Comparison of ENCODE assay signal across 8 cellular contexts in genomic region chr11:130315354-130315970, GRCh38. TPM values are rescaled to one million over a fixed set of nuclear protein-coding genes. Genes with fewer than 3 reads are reported as not detected.
DNase-seq lines count a peak whose midpoint lies in the region; ATAC-seq lines count a peak whose summit lies in the region.

No MANE protein-coding gene starts in this region.

- H3K27ac Mint-ChIP-seq in stimulated activated naive B cell treated with anti-CD40 and anti-IgM and Interleukin-4, amounts not matched to agents 10 μg/mL and 1 μg/mL and 100 μg/mL, for 72 hours: peak overlapping the region; percentile 97

- H3K27me3 Mint-ChIP-seq in stimulated activated naive B cell treated with anti-CD40 and anti-IgM and Interleukin-4, amounts not matched to agents 10 μg/mL and 1 μg/mL and 100 μg/mL, for 72 hours: no peaks in the 10 kb centered on the region

- peaks cover 12 to 31% of the 10 kb centered on the region in 2 donors for H3K4me1 Mint-ChIP-seq in stimulated activated naive B cell treated with anti-CD40 and anti-IgM and Interleukin-4, amounts not matched to agents 10 μg/mL and 1 μg/mL and 100 μg/mL, for 72 hours

- no peaks in the 10 kb centered on the region for H3K9me3 ChIP-seq in ectodermal cell (ENCODE audit: control insufficient read depth, low read length)
- no peaks in the 10 kb centered on the region for H3K9me3 ChIP-seq in mucosa of rectum (ENCODE audit: control insufficient read depth in 2 of 2, low read length in 2 of 2)

- H3K4me3 ChIP-seq in ectodermal cell (ENCODE audit: insufficient read depth, low read depth, low read length) (peak overlapping the region; percentile 72), mucosa of rectum (ENCODE audit: low read length in 2 of 2) (peak overlapping the region; percentile 72 to 89)

- peak overlapping the region; percentile 66 to 85 for H3K9ac ChIP-seq in mucosa of rectum (ENCODE audit: low read depth in 1 of 2, low read length in 2 of 2)

- H3K27ac ChIP-seq in ectodermal cell (ENCODE audit: insufficient read depth, low read depth, low read length, poor library complexity, severe bottlenecking) (no peak overlapping the region), mucosa of rectum (ENCODE audit: low read depth in 2 of 2, low read length in 2 of 2) (peak overlapping the region; percentile 72 to 86)

- H3K36me3 ChIP-seq in ectodermal cell (ENCODE audit: control insufficient read depth, insufficient read depth, low read length) (no peaks in the 10 kb centered on the region), mucosa of rectum (ENCODE audit: control insufficient read depth in 2 of 2, insufficient read depth in 2 of 2, low read length in 2 of 2) (no peaks in the 10 kb centered on the region)

- H3K36me3 Mint-ChIP-seq in stimulated activated naive B cell treated with anti-CD40 and anti-IgM and Interleukin-4, amounts not matched to agents 10 μg/mL and 1 μg/mL and 100 μg/mL, for 72 hours: no peaks in the 10 kb centered on the region

- peaks cover 9% of the 10 kb centered on the region for H3K4me1 ChIP-seq in ectodermal cell (ENCODE audit: control insufficient read depth, insufficient read depth, low read length)
- peaks cover 0 to 5% of the 10 kb centered on the region in 2 donors for H3K4me1 ChIP-seq in mucosa of rectum (ENCODE audit: control insufficient read depth in 2 of 2, insufficient read depth in 2 of 2, low read length in 2 of 2)

- no peaks in the 10 kb centered on the region for H3K27me3 ChIP-seq in ectodermal cell (ENCODE audit: control insufficient read depth, insufficient read depth, low read length, poor library complexity, severe bottlenecking)
- no peaks in the 10 kb centered on the region for H3K27me3 ChIP-seq in mucosa of rectum (ENCODE audit: control insufficient read depth in 2 of 2, insufficient read depth in 2 of 2, low read length in 2 of 2)

- DNase-seq in NCI-H2227 (lab: John Stamatoyannopoulos, UW; ENCODE audit: unreplicated experiment) (peak; percentile 22), NCI-H2227 treated with DMSO at 0.1 percent for 48 hours (lab: John Stamatoyannopoulos, UW) (no peak), Ammon's horn (ENCODE audit: low spot score) (no peak)
- peak; percentile 49 for DNase-seq in activated CD4-positive, alpha-beta T cell treated with anti-CD3 and anti-CD28 coated beads, Interleukin-2, amount 50 U/mL, for 1 hour
- peak; percentile 35 for DNase-seq in stimulated activated naive B cell treated with anti-CD40 and anti-IgM and Interleukin-4, amounts not matched to agents 10 μg/mL and 1 μg/mL and 100 μg/mL, for 72 hours

- H3K4me3 Mint-ChIP-seq in stimulated activated naive B cell treated with anti-CD40 and anti-IgM and Interleukin-4, amounts not matched to agents 10 μg/mL and 1 μg/mL and 100 μg/mL, for 72 hours: peak overlapping the region; percentile 90 to 95

- peak; percentile 33 for ATAC-seq in HG03457 (IDR thresholded peaks at IDR 0.05; ENCODE audit: unreplicated experiment)
- ATAC-seq in stimulated activated naive B cell treated with anti-CD40 and anti-IgM and Interleukin-4, amounts not matched to agents 10 μg/mL and 1 μg/mL and 100 μg/mL, for 72 hours (replicated peaks): peak; percentile 29 to 45

- H3K9me3 Mint-ChIP-seq in stimulated activated naive B cell treated with anti-CD40 and anti-IgM and Interleukin-4, amounts not matched to agents 10 μg/mL and 1 μg/mL and 100 μg/mL, for 72 hours: peaks cover 0 to 1% of the 10 kb centered on the region in 2 donors

- WGBS in ectodermal cell, 2 experiments: 82 to 89% methylated on average over 38 of the region's 38 CpGs

RNA-seq across cellular contexts. Expression of gene ZBTB44, which starts 0.7 kb away (rescaled TPM):
- 34.2 TPM for polyA plus RNA-seq in ectodermal cell (2013, experiment 1 of 4)
- polyA plus RNA-seq in ectodermal cell (2013, experiment 2 of 4): 37.5 TPM
- polyA plus RNA-seq in ectodermal cell (2013, experiment 3 of 4): 21.1 TPM
- 24.4 TPM for polyA plus RNA-seq in ectodermal cell (2013, experiment 4 of 4)

Comparison
In these comparisons a context has a peak if more than half of its experiments do, and no peak if none do; other contexts are left out.
1. DNase-seq: peak in NCI-H2227 (single experiment), activated CD4-positive, alpha-beta T cell treated with anti-CD3 and anti-CD28 coated beads, Interleukin-2, amount 50 U/mL, for 1 hour (single experiment) and stimulated activated naive B cell treated with anti-CD40 and anti-IgM and Interleukin-4, amounts not matched to agents 10 μg/mL and 1 μg/mL and 100 μg/mL, for 72 hours (single experiment); none in NCI-H2227 treated with DMSO at 0.1 percent for 48 hours (single experiment) and Ammon's horn (single experiment).